Comparison of ENCODE assay signal across 34 cellular contexts in the genomic region with DNA sequence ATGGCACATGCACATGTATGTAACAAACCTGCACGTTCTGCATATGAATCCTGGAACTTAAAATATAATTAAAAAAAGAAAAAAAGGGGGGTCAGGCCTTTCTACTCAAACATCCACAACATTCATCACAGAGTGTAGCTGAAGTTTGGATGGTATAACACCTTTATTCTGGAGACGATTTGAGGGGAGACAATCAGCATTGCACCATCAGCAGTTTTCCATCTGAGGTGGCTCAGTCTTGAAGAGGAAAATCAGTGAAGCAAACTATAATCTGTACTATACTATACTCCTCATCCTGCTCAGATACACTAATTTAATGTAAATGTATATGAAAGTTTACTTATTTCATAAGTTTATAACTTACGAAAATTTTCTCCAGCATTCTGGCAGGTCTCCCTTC.
"Had no signal": no experiment of that assay in that cellular context is flagged by ENCODE, and none has a peak within 500 bp of the region (broad histone marks: within the 10 kb centered on the region; RNA-seq: fewer than 3 reads in every experiment).

No MANE protein-coding gene starts in this region.

- H3K4me3 ChIP-seq: MG63 had no signal

- DNase-seq: Karpas-422, Kasumi-1, MG63, MM.1S, MV-4-11, NCI-H1048, NCI-H1092, NCI-H1092 treated with DMSO at 0.1 percent for 48 hours, NCI-H1105, NCI-H1105 treated with DMSO at 0.1 percent for 48 hours, NCI-H1417, NCI-H1417 treated with DMSO at 0.1 percent for 48 hours, NCI-H1436, NCI-H1436 treated with DMSO at 0.1 percent for 48 hours, NCI-H146, NCI-H1694, NCI-H1694 treated with DMSO at 0.1 percent for 48 hours, NCI-H187, NCI-H187 treated with DMSO at 0.1 percent for 48 hours, NCI-H1930, NCI-H2029, NCI-H2029 treated with DMSO at 0.1 percent for 48 hours, NCI-H2081, NCI-H2081 treated with DMSO at 0.1 percent for 48 hours, NCI-H2107, NCI-H2171, NCI-H2171 treated with DMSO at 0.1 percent for 48 hours, NCI-H2227 treated with DMSO at 0.1 percent for 48 hours, NCI-H226, NCI-H345, NCI-H446, NCI-H446 treated with DMSO at 0.1 percent for 48 hours, NCI-H510A, NCI-H510A treated with DMSO at 0.1 percent for 48 hours had no signal

- H3K36me3 ChIP-seq: MG63 had no signal

- H3K27me3 ChIP-seq: MG63 had no signal

- H3K9me3 ChIP-seq: MG63 had no signal
